25 cellular contexts compared by ENCODE assay signal in genomic region chr12:132435486-132436187, GRCh38. TPM values are rescaled to one million over a fixed set of nuclear protein-coding genes. Genes with fewer than 3 reads are reported as not detected.
DNase-seq lines count a peak whose midpoint lies in the region; ATAC-seq and TF ChIP-seq lines count a peak whose summit lies in the region.
"Had no signal": no experiment of that assay in that cellular context is flagged by ENCODE, and none has a peak within 500 bp of the region (broad histone marks: within the 10 kb centered on the region; RNA-seq: fewer than 3 reads in every experiment).

No MANE protein-coding gene starts in this region.

- peaks cover 7 to 71% (median 51%) of the 10 kb centered on the region in 6 donors for H3K4me1 ChIP-seq in spleen

- TF ChIP-seq CTCF in spleen (IDR thresholded peaks at IDR 0.05 in 8 of 11, conservative IDR thresholded peaks at IDR 0.05 in 3 of 11): no peak

- 93 to 95% (median 94%) methylated on average over 37 to 39 of the region's 39 CpGs for WGBS in spleen, 5 donors

- intact Hi-C loops in spleen (cut with DNase I; ENCODE audit: low total_unique reads): no loop called here

- no peak overlapping the region for H3K27ac Mint-ChIP-seq in activated naive CD8-positive, alpha-beta T cell
- H3K27ac Mint-ChIP-seq in activated naive CD8-positive, alpha-beta T cell treated with anti-CD3 and anti-CD28 coated beads, Interleukin-2, amount 50 U/mL, for 24 hours: no peak overlapping the region
- H3K27ac Mint-ChIP-seq in T-helper 17 cell: no peak overlapping the region
- H3K27ac Mint-ChIP-seq in central memory CD8-positive, alpha-beta T cell (ENCODE audit: low read depth): no peak overlapping the region
- H3K27ac Mint-ChIP-seq: H9 had no signal

- ATAC-seq in activated naive CD8-positive, alpha-beta T cell treated with anti-CD3 and anti-CD28 coated beads, Interleukin-2, amount 50 U/mL, for 24 hours: no peak
- ATAC-seq in T-helper 17 cell (no peak), GM21723 (IDR thresholded peaks at IDR 0.05; ENCODE audit: unreplicated experiment) (no peak)
- ATAC-seq in central memory CD8-positive, alpha-beta T cell (replicated peaks; ENCODE audit: extremely low read depth, poor library complexity, severe bottlenecking): no peak
- ATAC-seq: Panc1 had no signal

- H3K9me3 ChIP-seq in T-helper 17 cell (ENCODE audit: control insufficient read depth, low read length, poor library complexity, severe bottlenecking) (no peaks in the 10 kb centered on the region), spleen (no peaks in the 10 kb centered on the region)

- no peak for DNase-seq in activated naive CD8-positive, alpha-beta T cell treated with anti-CD3 and anti-CD28 coated beads, Interleukin-2, amount 50 U/mL, for 24 hours
- DNase-seq in T-helper 17 cell (no peak), spleen (peak; percentile 71), NCI-H1694 (lab: John Stamatoyannopoulos, UW) (no peak), NOMO-1 (lab: John Stamatoyannopoulos, UW; ENCODE audit: unreplicated experiment in 2 of 2) (no peak)
- no peak for DNase-seq in central memory CD8-positive, alpha-beta T cell (ENCODE audit: low spot score in 2 of 2)
- DNase-seq: AML-193; EL; GF-D8; H9; Karpas-422; MV-4-11; NCI-H1105 treated with DMSO at 0.1 percent for 48 hours; NCI-H2081; NCI-H2171; NCI-H345; NCI-H524; NCI-H774; NK-92 treated with Interleukin-12 subunit alpha and Interleukin-12 subunit beta, amount 100 ng/mL, for 24 hours had no signal

- no peaks in the 10 kb centered on the region for H3K9me3 Mint-ChIP-seq in activated naive CD8-positive, alpha-beta T cell (ENCODE audit: low read depth)
- H3K9me3 Mint-ChIP-seq in activated naive CD8-positive, alpha-beta T cell treated with anti-CD3 and anti-CD28 coated beads, Interleukin-2, amount 50 U/mL, for 24 hours: no peaks in the 10 kb centered on the region
- H3K9me3 Mint-ChIP-seq in central memory CD8-positive, alpha-beta T cell: no peaks in the 10 kb centered on the region
- H3K9me3 Mint-ChIP-seq: IgD-negative memory B cell had no signal

- TF ChIP-seq POLR2A in spleen (IDR thresholded peaks at IDR 0.05): no peak

- H3K36me3 Mint-ChIP-seq in activated naive CD8-positive, alpha-beta T cell: no peaks in the 10 kb centered on the region
- H3K36me3 Mint-ChIP-seq in activated naive CD8-positive, alpha-beta T cell treated with anti-CD3 and anti-CD28 coated beads, Interleukin-2, amount 50 U/mL, for 24 hours (ENCODE audit: low read depth): no peaks in the 10 kb centered on the region
- peaks cover 2% of the 10 kb centered on the region for H3K36me3 Mint-ChIP-seq in T-helper 17 cell (ENCODE audit: low read depth)
- H3K36me3 Mint-ChIP-seq in central memory CD8-positive, alpha-beta T cell (ENCODE audit: insufficient read depth): no peaks in the 10 kb centered on the region
- H3K36me3 Mint-ChIP-seq: CD14-positive monocyte, IgD-negative memory B cell had no signal

- H3K27me3 Mint-ChIP-seq in activated naive CD8-positive, alpha-beta T cell: no peaks in the 10 kb centered on the region
- no peaks in the 10 kb centered on the region for H3K27me3 Mint-ChIP-seq in activated naive CD8-positive, alpha-beta T cell treated with anti-CD3 and anti-CD28 coated beads, Interleukin-2, amount 50 U/mL, for 24 hours
- no peaks in the 10 kb centered on the region for H3K27me3 Mint-ChIP-seq in T-helper 17 cell
- peaks cover 31% of the 10 kb centered on the region for H3K27me3 Mint-ChIP-seq in central memory CD8-positive, alpha-beta T cell

- no peak overlapping the region for H3K4me3 ChIP-seq in spleen

- H3K4me1 Mint-ChIP-seq in activated naive CD8-positive, alpha-beta T cell (ENCODE audit: low read depth): peaks cover 45% of the 10 kb centered on the region
- H3K4me1 Mint-ChIP-seq in activated naive CD8-positive, alpha-beta T cell treated with anti-CD3 and anti-CD28 coated beads, Interleukin-2, amount 50 U/mL, for 24 hours: peaks cover 44% of the 10 kb centered on the region
- H3K4me1 Mint-ChIP-seq in T-helper 17 cell: peaks cover 14% of the 10 kb centered on the region
- peaks cover 12% of the 10 kb centered on the region for H3K4me1 Mint-ChIP-seq in central memory CD8-positive, alpha-beta T cell

- peaks cover 0 to 19% (median 0%) of the 10 kb centered on the region in 7 donors for H3K27me3 ChIP-seq in spleen (replicated peaks in 1 of 7)

- peak overlapping the region; percentile 30 for H3K4me3 Mint-ChIP-seq in activated naive CD8-positive, alpha-beta T cell
- no peak overlapping the region for H3K4me3 Mint-ChIP-seq in activated naive CD8-positive, alpha-beta T cell treated with anti-CD3 and anti-CD28 coated beads, Interleukin-2, amount 50 U/mL, for 24 hours
- H3K4me3 Mint-ChIP-seq in T-helper 17 cell: peak overlapping the region; percentile 39
- H3K4me3 Mint-ChIP-seq in central memory CD8-positive, alpha-beta T cell: peak overlapping the region; percentile 3

- no peaks in the 10 kb centered on the region for H3K36me3 ChIP-seq in spleen

- no peak overlapping the region for H3K27ac ChIP-seq in spleen
- H3K27ac ChIP-seq: HL-60 had no signal

RNA-seq across cellular contexts. Expression of gene FBRSL1, which starts 54.3 kb away (rescaled TPM):
- 10 to 100 TPM; 79.3 to 86.3 TPM for total RNA-seq in T-helper 17 cell
- total RNA-seq in spleen: 100 to 1,000 TPM in 1 of 7 donors, 10 to 100 TPM in 6; 28.3 to 161 (median 60.4) TPM
- polyA plus RNA-seq in spleen: 10 to 100 TPM; 14.3 to 40.3 (median 22.3) TPM
